ENCODE assay signal across 8 cellular contexts in genomic region chr20:63659370-63659769, GRCh38. TPM values are rescaled to one million over a fixed set of nuclear protein-coding genes. Genes with fewer than 3 reads are reported as not detected.
DNase-seq lines count a peak whose midpoint lies in the region; TF ChIP-seq lines count a peak whose summit lies in the region.

No MANE protein-coding gene starts in this region.

- peaks cover 27% of the 10 kb centered on the region for H3K4me1 Mint-ChIP-seq in activated CD4-positive, alpha-beta T cell treated with anti-CD3 and anti-CD28 coated beads, Interleukin-2, amount 10 ng/mL, durations not matched to agents 24 days and 14 days
- H3K4me1 Mint-ChIP-seq in activated naive CD8-positive, alpha-beta T cell treated with anti-CD3 and anti-CD28 coated beads for 36 hours: peaks cover 19% of the 10 kb centered on the region

- intact Hi-C loops in activated CD4-positive, alpha-beta T cell treated with anti-CD3 and anti-CD28 coated beads, Interleukin-2, amount 10 ng/mL, durations not matched to agents 24 days and 14 days (cut with micrococcal nuclease): no loop called here

- peak overlapping the region; percentile 89 for H3K27ac Mint-ChIP-seq in activated CD4-positive, alpha-beta T cell treated with anti-CD3 and anti-CD28 coated beads, Interleukin-2, amount 10 ng/mL, durations not matched to agents 24 days and 14 days
- H3K27ac Mint-ChIP-seq in activated naive CD8-positive, alpha-beta T cell treated with anti-CD3 and anti-CD28 coated beads for 36 hours: no peak overlapping the region

- H3K27ac ChIP-seq in temporal lobe (ENCODE audit: low read depth, low read length): peak overlapping the region; percentile 92

- H3K27me3 Mint-ChIP-seq in activated CD4-positive, alpha-beta T cell treated with anti-CD3 and anti-CD28 coated beads, Interleukin-2, amount 10 ng/mL, durations not matched to agents 24 days and 14 days: peaks cover 2% of the 10 kb centered on the region
- H3K27me3 Mint-ChIP-seq in activated naive CD8-positive, alpha-beta T cell treated with anti-CD3 and anti-CD28 coated beads for 36 hours: no peaks in the 10 kb centered on the region

- H3K36me3 Mint-ChIP-seq in activated CD4-positive, alpha-beta T cell treated with anti-CD3 and anti-CD28 coated beads, Interleukin-2, amount 10 ng/mL, durations not matched to agents 24 days and 14 days (ENCODE audit: low read depth): peaks cover 7% of the 10 kb centered on the region
- H3K36me3 Mint-ChIP-seq in activated naive CD8-positive, alpha-beta T cell treated with anti-CD3 and anti-CD28 coated beads for 36 hours: peaks cover 9% of the 10 kb centered on the region

- no peaks in the 10 kb centered on the region for H3K9me3 Mint-ChIP-seq in activated CD4-positive, alpha-beta T cell treated with anti-CD3 and anti-CD28 coated beads, Interleukin-2, amount 10 ng/mL, durations not matched to agents 24 days and 14 days
- no peaks in the 10 kb centered on the region for H3K9me3 Mint-ChIP-seq in activated naive CD8-positive, alpha-beta T cell treated with anti-CD3 and anti-CD28 coated beads for 36 hours

- peak overlapping the region; percentile 93 for H3K4me3 Mint-ChIP-seq in activated CD4-positive, alpha-beta T cell treated with anti-CD3 and anti-CD28 coated beads, Interleukin-2, amount 10 ng/mL, durations not matched to agents 24 days and 14 days
- H3K4me3 Mint-ChIP-seq in activated naive CD8-positive, alpha-beta T cell treated with anti-CD3 and anti-CD28 coated beads for 36 hours: peak overlapping the region; percentile 91

- TF ChIP-seq POLR2A in erythroblast (IDR thresholded peaks at IDR 0.05; ENCODE audit: low read length): no peak

- no peak for DNase-seq in activated CD4-positive, alpha-beta T cell treated with anti-CD3 and anti-CD28 coated beads, Interleukin-2, amount 10 ng/mL, durations not matched to agents 24 days and 14 days
- no peak for DNase-seq in activated CD4-positive, alpha-beta T cell treated with anti-CD3 and anti-CD28 coated beads, Interleukin-2, amount 50 U/mL, for 4 hours
- no peak for DNase-seq in activated naive CD8-positive, alpha-beta T cell treated with anti-CD3 and anti-CD28 coated beads for 36 hours
- peak; percentile 38 for DNase-seq in kidney tubule cell (ENCODE audit: low spot score)
- no peak for DNase-seq in erythroblast (lab: John Stamatoyannopoulos, UW)
- DNase-seq in pons (ENCODE audit: low spot score): no peak
- no peak for DNase-seq in iPS-NIHi11 (ENCODE audit: low spot score)

RNA-seq across cellular contexts. Expression of gene RTEL1, which starts 1.3 kb away (rescaled TPM):
- 60.7 and 64.7 TPM in 2 replicates for total RNA-seq in activated CD4-positive, alpha-beta T cell treated with anti-CD3 and anti-CD28 coated beads, Interleukin-2, amount 10 ng/mL, durations not matched to agents 24 days and 14 days
- 10 to 100 TPM; 43.9 to 44.8 TPM for total RNA-seq in activated naive CD8-positive, alpha-beta T cell treated with anti-CD3 and anti-CD28 coated beads for 36 hours
- 10.6 TPM for total RNA-seq in temporal lobe

RNA-seq across cellular contexts. Expression of gene STMN3, which starts 6.1 kb away (rescaled TPM):
- 9.7 and 10.7 TPM in 2 replicates for total RNA-seq in activated CD4-positive, alpha-beta T cell treated with anti-CD3 and anti-CD28 coated beads, Interleukin-2, amount 10 ng/mL, durations not matched to agents 24 days and 14 days
- 10 to 100 TPM; 10.2 to 11.7 TPM for total RNA-seq in activated naive CD8-positive, alpha-beta T cell treated with anti-CD3 and anti-CD28 coated beads for 36 hours
- 102 TPM for total RNA-seq in temporal lobe

RNA-seq across cellular contexts. Expression of gene GMEB2, which starts 32.5 kb away (rescaled TPM):
- 13.9 and 14.1 TPM in 2 replicates for total RNA-seq in activated CD4-positive, alpha-beta T cell treated with anti-CD3 and anti-CD28 coated beads, Interleukin-2, amount 10 ng/mL, durations not matched to agents 24 days and 14 days
- total RNA-seq in activated naive CD8-positive, alpha-beta T cell treated with anti-CD3 and anti-CD28 coated beads for 36 hours: 10 to 100 TPM; 13.8 to 14.6 TPM
- total RNA-seq in temporal lobe: 5.4 TPM

RNA-seq across cellular contexts. Expression of gene TNFRSF6B, which starts 37.1 kb away (rescaled TPM):
- total RNA-seq in activated CD4-positive, alpha-beta T cell treated with anti-CD3 and anti-CD28 coated beads, Interleukin-2, amount 10 ng/mL, durations not matched to agents 24 days and 14 days: not detected in 2 replicates
- not detected for total RNA-seq in activated naive CD8-positive, alpha-beta T cell treated with anti-CD3 and anti-CD28 coated beads for 36 hours
- 0.49 TPM for total RNA-seq in temporal lobe

RNA-seq across cellular contexts. Expression of gene ARFRP1, which starts 48.4 kb away (rescaled TPM):
- total RNA-seq in activated CD4-positive, alpha-beta T cell treated with anti-CD3 and anti-CD28 coated beads, Interleukin-2, amount 10 ng/mL, durations not matched to agents 24 days and 14 days: 63.4 and 70.4 TPM in 2 replicates
- total RNA-seq in activated naive CD8-positive, alpha-beta T cell treated with anti-CD3 and anti-CD28 coated beads for 36 hours: 10 to 100 TPM; 49.5 to 50.1 TPM
- 18.7 TPM for total RNA-seq in temporal lobe
